Comparison of ENCODE assay signal across 8 cellular contexts in genomic region chr12:10540776-10541205, GRCh38. TPM values are rescaled to one million over a fixed set of nuclear protein-coding genes. Genes with fewer than 3 reads are reported as not detected.
A peak's percentile ranks its signal among the peaks of the same experiment; 100 is the strongest.
DNase-seq lines count a peak whose midpoint lies in the region; ATAC-seq and TF ChIP-seq lines count a peak whose summit lies in the region.
"Had no signal": no experiment of that assay in that cellular context is flagged by ENCODE, and none has a peak within 500 bp of the region (broad histone marks: within the 10 kb centered on the region; RNA-seq: fewer than 3 reads in every experiment).

No MANE protein-coding gene starts in this region.

- H3K9ac ChIP-seq in OCI-LY3 (ENCODE audit: low read length), result no peak overlapping the region

- peak overlapping the region; percentile 29 for H3K4me2 ChIP-seq in OCI-LY3 (ENCODE audit: low read length)

- H2AFZ ChIP-seq in OCI-LY3 (ENCODE audit: low read depth, low read length), result no peak overlapping the region

- H3K4me3 ChIP-seq in OCI-LY3 (ENCODE audit: low read length), result no peak overlapping the region
- H3K4me3 ChIP-seq: SK-N-MC had no signal

- H3K4me1 Mint-ChIP-seq in naive thymus-derived CD8-positive, alpha-beta T cell, result peaks cover 25 to 66% (median 35%) of the 10 kb centered on the region in 4 donors

- peaks cover 0 to 12% (median 11%) of the 10 kb centered on the region in 3 donors for H3K36me3 Mint-ChIP-seq in naive thymus-derived CD8-positive, alpha-beta T cell

- POLR2A ChIA-PET in naive thymus-derived CD8-positive, alpha-beta T cell (lab: Charles Lee), result interaction anchor here (0.6 to 0.9 kb wide), 2 partner anchors 13 to 68 kb away, joined by 3 to 5 read pairs; no protein-coding TSS in a partner anchor

- H3K36me3 ChIP-seq in OCI-LY3 (replicated peaks; ENCODE audit: low read depth, low read length), result peaks cover 3% of the 10 kb centered on the region

- peak overlapping the region; percentile 4 to 87 (median 50) for H3K27ac Mint-ChIP-seq in naive thymus-derived CD8-positive, alpha-beta T cell

- H3K27ac ChIP-seq in OCI-LY3 (ENCODE audit: low read length), result peak overlapping the region; percentile 46; the same call in 1 of the 2 replicates
- H3K27ac ChIP-seq: SK-N-MC had no signal

- H3K9me3 Mint-ChIP-seq in naive thymus-derived CD8-positive, alpha-beta T cell, result peaks cover 0 to 9% (median 2%) of the 10 kb centered on the region in 9 donors

- H3K27me3 Mint-ChIP-seq in naive thymus-derived CD8-positive, alpha-beta T cell, result no peaks in the 10 kb centered on the region

- no peaks in the 10 kb centered on the region for H4K20me1 ChIP-seq in OCI-LY3 (ENCODE audit: insufficient read depth, low read length)

- DNase-seq in naive thymus-derived CD8-positive, alpha-beta T cell, result peak in 2 of 10 donors; percentile 41 to 50
- DNase-seq in NCI-H446 treated with DMSO at 0.1 percent for 48 hours (lab: John Stamatoyannopoulos, UW) (no peak), NK-92 (lab: John Stamatoyannopoulos, UW; ENCODE audit: unreplicated experiment) (no peak), AML-193 (lab: John Stamatoyannopoulos, UW) (no peak)

- no peak for TF ChIP-seq CTCF in OCI-LY3 (IDR thresholded peaks at IDR 0.05; ENCODE audit: low read depth, low read length)

- ATAC-seq in GM19025 (IDR thresholded peaks at IDR 0.05; ENCODE audit: low read depth, unreplicated experiment) (peak; percentile 87), HG02759 (IDR thresholded peaks at IDR 0.05; ENCODE audit: unreplicated experiment) (peak; percentile 87)
- ATAC-seq in naive thymus-derived CD8-positive, alpha-beta T cell, result peak; percentile 81 to 92

- H3K4me1 ChIP-seq in OCI-LY3 (ENCODE audit: low read length), result peaks cover 18% of the 10 kb centered on the region

- H3K79me2 ChIP-seq in OCI-LY3 (ENCODE audit: low read length), result no peaks in the 10 kb centered on the region

- H3K27me3 ChIP-seq in OCI-LY3 (ENCODE audit: low read depth, low read length), result no peaks in the 10 kb centered on the region

- no peaks in the 10 kb centered on the region for H3K9me3 ChIP-seq in OCI-LY3 (ENCODE audit: insufficient read depth, low read length)

- peak overlapping the region in 5 of 10 donors; percentile 13 to 44 (median 40) for H3K4me3 Mint-ChIP-seq in naive thymus-derived CD8-positive, alpha-beta T cell

RNA-seq across cellular contexts. Expression of gene EIF2S3B, which starts 35.1 kb away (rescaled TPM):
- 1 to 10 TPM; 2.4 TPM for total RNA-seq in naive thymus-derived CD8-positive, alpha-beta T cell
- under 1 TPM; 0.30 to 0.88 (median 0.82) TPM for polyA plus RNA-seq in naive thymus-derived CD8-positive, alpha-beta T cell
